Comparison of ENCODE assay signal across 9 cellular contexts in the genomic region with DNA sequence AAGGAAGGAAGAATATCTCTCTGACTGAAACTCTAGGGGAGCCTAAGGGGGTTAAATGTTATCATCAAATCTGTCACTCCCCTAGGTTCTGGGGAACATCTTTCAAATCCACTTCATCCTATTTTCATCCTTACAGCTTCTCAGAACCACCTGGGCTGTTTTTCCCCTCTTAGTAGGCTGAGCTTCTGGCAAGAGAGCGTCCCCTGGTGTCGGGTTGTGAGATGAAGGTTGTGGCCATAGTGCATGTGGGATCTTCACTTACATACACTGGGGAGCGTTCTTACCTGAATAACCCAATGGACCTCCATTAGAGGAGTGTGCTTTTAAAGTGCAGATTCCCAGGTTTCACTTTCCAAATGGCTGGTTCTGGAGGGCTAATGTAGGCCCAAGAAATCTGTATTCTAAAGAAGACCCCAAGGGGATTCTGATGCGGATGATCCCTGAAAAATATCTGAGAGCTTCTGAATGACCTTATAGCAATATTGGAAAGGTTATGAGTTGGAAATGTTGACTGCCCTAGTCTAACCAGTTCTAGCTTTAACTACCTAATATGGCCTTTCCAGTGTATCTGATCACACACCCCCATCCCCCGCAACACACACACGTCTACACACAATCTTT.
A peak's percentile ranks its signal among the peaks of the same experiment; 100 is the strongest.
DNase-seq lines count a peak whose midpoint lies in the region; ATAC-seq, FAIRE-seq and TF ChIP-seq lines count a peak whose summit lies in the region.
"Had no signal": no experiment of that assay in that cellular context is flagged by ENCODE, and none has a peak within 500 bp of the region (broad histone marks: within the 10 kb centered on the region; RNA-seq: fewer than 3 reads in every experiment).

No MANE protein-coding gene starts in this region.

- TF ChIP-seq CTCF in keratinocyte (optimal IDR thresholded peaks at IDR 0.05 in 1 of 3, IDR thresholded peaks at IDR 0.05 in 1 of 3, conservative IDR thresholded peaks at IDR 0.05 in 1 of 3; ENCODE audit: extremely low read depth in 1 of 3, insufficient read depth in 2 of 3, low read length in 3 of 3), result peak in 2 of 3 experiments; percentile 54 to 72

- no peaks in the 10 kb centered on the region for H3K9me3 ChIP-seq in keratinocyte (ENCODE audit: control insufficient read depth, low read depth, low read length)

- FAIRE-seq in keratinocyte (lab: Jason Lieb, UNC), result no peak
- FAIRE-seq: TTC549 had no signal

- H3K36me3 ChIP-seq in keratinocyte (ENCODE audit: control insufficient read depth in 2 of 2, extremely low read depth in 1 of 2, insufficient read depth in 2 of 2, low read length in 2 of 2), result no peaks in the 10 kb centered on the region

- peak; percentile 40 for DNase-seq in OCI-M1 (lab: John Stamatoyannopoulos, UW)
- peak; percentile 23 for DNase-seq in activated T-helper 9 cell treated with anti-CD3 and anti-CD28 coated beads, Interleukin-2, amount 50 U/mL, for 16 hours (ENCODE audit: low read depth)
- no peak for DNase-seq in keratinocyte (ENCODE audit: low read depth, low spot score)
- peak; percentile 2 to 37 for DNase-seq in stimulated activated CD8-positive, alpha-beta memory T cell treated with anti-CD3 and anti-CD28 coated beads, Interleukin-4, amount 100 ng/mL, for 1 hour (ENCODE audit: low read depth in 2 of 2, low spot score in 1 of 2)
- DNase-seq in NCI-H2029 (lab: John Stamatoyannopoulos, UW), result no peak

- H4K20me1 ChIP-seq in keratinocyte (ENCODE audit: control insufficient read depth, extremely low read depth, insufficient read depth, low read length), result no peaks in the 10 kb centered on the region

- H3K79me2 ChIP-seq in keratinocyte (ENCODE audit: control insufficient read depth, insufficient read depth, low read length), result no peaks in the 10 kb centered on the region

- no peaks in the 10 kb centered on the region for H3K27me3 ChIP-seq in keratinocyte (ENCODE audit: control insufficient read depth, extremely low read depth, insufficient read depth, low read length)

- no peak overlapping the region for H3K4me2 ChIP-seq in keratinocyte (ENCODE audit: control insufficient read depth, extremely low read depth, insufficient read depth, low read depth, low read length)

- no peak overlapping the region for H3K4me3 ChIP-seq in keratinocyte (ENCODE audit: control insufficient read depth in 2 of 3, extremely low read depth in 1 of 3, insufficient read depth in 2 of 3, low read depth in 1 of 3, low read length in 3 of 3)

- ATAC-seq in GM18868 (IDR thresholded peaks at IDR 0.05; ENCODE audit: unreplicated experiment) (peak; percentile 67), HG02938 (IDR thresholded peaks at IDR 0.05; ENCODE audit: unreplicated experiment) (no peak), HG03045 (IDR thresholded peaks at IDR 0.05; ENCODE audit: unreplicated experiment) (no peak)

- H2AFZ ChIP-seq in keratinocyte (ENCODE audit: control insufficient read depth, low read length), result no peak overlapping the region

- H3K9me1 ChIP-seq in keratinocyte (ENCODE audit: control insufficient read depth, extremely low read depth, insufficient read depth, low read length), result no peaks in the 10 kb centered on the region

- H3K4me1 ChIP-seq in keratinocyte (ENCODE audit: control insufficient read depth, extremely low read depth, insufficient read depth, low read length), result no peaks in the 10 kb centered on the region

- no peak overlapping the region for H3K27ac ChIP-seq in keratinocyte (ENCODE audit: control insufficient read depth, insufficient read depth, low read length)

- dilution Hi-C loops in keratinocyte (cut with MboI; ENCODE audit: extremely low pct_ligation_motif_present, low sequenced_read_pairs), result no loop called here

- no peak overlapping the region for H3K9ac ChIP-seq in keratinocyte (ENCODE audit: control insufficient read depth, extremely low read depth, insufficient read depth, low read length)

Comparison
In these comparisons a context has a peak if more than half of its experiments do, and no peak if none do; other contexts are left out.
1. DNase-seq: peak in OCI-M1 (single experiment), activated T-helper 9 cell treated with anti-CD3 and anti-CD28 coated beads, Interleukin-2, amount 50 U/mL, for 16 hours (single experiment) and stimulated activated CD8-positive, alpha-beta memory T cell treated with anti-CD3 and anti-CD28 coated beads, Interleukin-4, amount 100 ng/mL, for 1 hour (2 of 2); none in keratinocyte (single experiment) and NCI-H2029 (single experiment).